9 cellular contexts compared by ENCODE assay signal in the genomic region with DNA sequence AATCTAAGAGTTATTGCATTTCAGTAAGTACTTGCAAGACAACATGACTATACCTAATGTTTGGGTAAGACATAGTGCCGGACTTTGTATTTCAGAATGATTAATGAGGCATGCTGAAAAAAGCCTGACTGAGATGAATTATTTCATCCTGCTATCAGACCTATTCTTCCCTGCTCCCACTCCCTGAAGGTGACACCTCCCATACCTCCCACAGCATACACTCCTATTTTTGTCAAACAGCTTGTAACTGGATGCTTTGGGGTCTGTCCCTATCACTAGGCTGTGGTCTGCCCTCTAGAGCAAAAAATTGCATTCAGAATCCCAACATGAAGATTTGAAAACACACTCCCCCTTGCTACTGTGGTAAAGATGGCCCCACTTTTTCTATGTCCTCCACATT. TPM values are rescaled to one million over a fixed set of nuclear protein-coding genes. Genes with fewer than 3 reads are reported as not detected.
"Had no signal": no experiment of that assay in that cellular context is flagged by ENCODE, and none has a peak within 500 bp of the region (broad histone marks: within the 10 kb centered on the region; RNA-seq: fewer than 3 reads in every experiment).

No MANE protein-coding gene starts in this region.

- H3K4me3 ChIP-seq: GM23338, K562 had no signal

- DNase-seq: H9, HCEC 1CT, HFFc6, IMR-90, KG1 had no signal

- H3K9me3 Mint-ChIP-seq: HFFc6 had no signal

- H3K27ac Mint-ChIP-seq: GM23338, H9, HFFc6 had no signal

- H3K4me1 Mint-ChIP-seq: GM23338, H9 had no signal

- H3K27ac ChIP-seq: HL-60 had no signal

- H3K4me3 Mint-ChIP-seq: GM23338, H9, HFFc6 had no signal

RNA-seq across cellular contexts. Expression of a gene that starts 10.9 kb away (rescaled TPM):
- total RNA-seq: HFFc6, HT-29 had no signal
